ENCODE assay signal across 13 cellular contexts in genomic region chr12:128570191-128571065, GRCh38.
DNase-seq lines count a peak whose midpoint lies in the region; ATAC-seq and TF ChIP-seq lines count a peak whose summit lies in the region.
"Had no signal": no experiment of that assay in that cellular context is flagged by ENCODE, and none has a peak within 500 bp of the region (broad histone marks: within the 10 kb centered on the region; RNA-seq: fewer than 3 reads in every experiment).

No MANE protein-coding gene starts in this region.

- H3K27ac Mint-ChIP-seq in progenitor cell of endocrine pancreas, result no peak overlapping the region
- H3K27ac Mint-ChIP-seq: activated naive CD8-positive, alpha-beta T cell treated with anti-CD3 and anti-CD28 coated beads, Interleukin-2, amount 10 ng/mL, durations not matched to agents 7 days and 5 days had no signal

- no peak overlapping the region for H2BK120ac ChIP-seq in neuronal stem cell (ENCODE audit: low read depth, low read length)

- H2BK15ac ChIP-seq in neuronal stem cell (ENCODE audit: low read length), result no peak overlapping the region

- H3K4ac ChIP-seq in neuronal stem cell (ENCODE audit: low read length), result no peak overlapping the region

- no peaks in the 10 kb centered on the region for H3K4me1 ChIP-seq in colonic mucosa
- peaks cover 0 to 5% of the 10 kb centered on the region in 2 donors for H3K4me1 ChIP-seq in neuronal stem cell (ENCODE audit: control insufficient read depth in 2 of 2, insufficient read depth in 1 of 2, low read depth in 1 of 2, low read length in 2 of 2)
- H3K4me1 ChIP-seq: SJCRH30 had no signal

- H4K91ac ChIP-seq in neuronal stem cell (ENCODE audit: low read depth, low read length, poor library complexity), result no peak overlapping the region

- H3K9me3 ChIP-seq in colonic mucosa, result no peaks in the 10 kb centered on the region
- H3K9me3 ChIP-seq in neuronal stem cell (replicated peaks in 1 of 2; ENCODE audit: control insufficient read depth in 2 of 2, insufficient read depth in 1 of 2, low read depth in 1 of 2, low read length in 2 of 2), result peaks cover 7 to 8% of the 10 kb centered on the region in 2 donors
- H3K9me3 ChIP-seq: SJCRH30 had no signal

- H3K27ac ChIP-seq in colonic mucosa (no peak overlapping the region), neuronal stem cell (replicated peaks; ENCODE audit: low read length) (no peak overlapping the region)
- H3K27ac ChIP-seq: SJCRH30 had no signal

- H3K9ac ChIP-seq in colonic mucosa (ENCODE audit: low read depth in 2 of 2, low read length in 2 of 2) (no peak overlapping the region), neuronal stem cell (ENCODE audit: low read depth, low read length, poor library complexity) (no peak overlapping the region)

- no CpG with 5 or more reads among the region's 11 CpGs for WGBS in neuronal stem cell (ENCODE audit: extremely low coverage in 2 of 2, insufficient read length in 2 of 2, insufficient replicate concordance in 1 of 2), 2 donors

- no peak overlapping the region for H3K18ac ChIP-seq in neuronal stem cell (ENCODE audit: low read length)

- no peak overlapping the region for H3K4me2 ChIP-seq in neuronal stem cell (ENCODE audit: insufficient read depth, low read length, poor library complexity, severe bottlenecking)
- H3K4me2 ChIP-seq: smooth muscle cell had no signal

- no peaks in the 10 kb centered on the region for H3K36me3 Mint-ChIP-seq in progenitor cell of endocrine pancreas (ENCODE audit: insufficient read depth)
- H3K36me3 Mint-ChIP-seq: activated naive CD8-positive, alpha-beta T cell treated with anti-CD3 and anti-CD28 coated beads, Interleukin-2, amount 10 ng/mL, durations not matched to agents 7 days and 5 days had no signal

- H2BK12ac ChIP-seq in neuronal stem cell (ENCODE audit: low read length), result no peak overlapping the region

- ATAC-seq in GM18511 (IDR thresholded peaks at IDR 0.05; ENCODE audit: unreplicated experiment) (peak; percentile 60), GM19463 (IDR thresholded peaks at IDR 0.05; ENCODE audit: unreplicated experiment) (peak; percentile 50), HG03175 (IDR thresholded peaks at IDR 0.05; ENCODE audit: unreplicated experiment) (peak; percentile 64), GM21360 (IDR thresholded peaks at IDR 0.05; ENCODE audit: unreplicated experiment) (no peak)

- intact Hi-C loops in colonic mucosa (cut with DNase I), result no loop called here

- H3K4me3 ChIP-seq in colonic mucosa, result no peak overlapping the region
- no peak overlapping the region for H3K4me3 ChIP-seq in neuronal stem cell (ENCODE audit: low read length in 2 of 2)
- H3K4me3 ChIP-seq: SJCRH30, smooth muscle cell had no signal

- no peaks in the 10 kb centered on the region for H3K9me3 Mint-ChIP-seq in progenitor cell of endocrine pancreas (ENCODE audit: low read depth)

- no peak overlapping the region for H3K23ac ChIP-seq in neuronal stem cell (ENCODE audit: low read depth, low read length, poor library complexity)

- no peak overlapping the region for H2AFZ ChIP-seq in neuronal stem cell (ENCODE audit: low read length)

- H3K79me1 ChIP-seq in neuronal stem cell (ENCODE audit: low read depth, low read length), result no peaks in the 10 kb centered on the region

- no peak overlapping the region for H3K14ac ChIP-seq in neuronal stem cell (ENCODE audit: low read length)

- TF ChIP-seq CTCF in colonic mucosa (IDR thresholded peaks at IDR 0.05) (no peak), progenitor cell of endocrine pancreas (IDR thresholded peaks at IDR 0.05; ENCODE audit: unreplicated experiment) (no peak)

- no peaks in the 10 kb centered on the region for H3K4me1 Mint-ChIP-seq in progenitor cell of endocrine pancreas (ENCODE audit: low read depth)
- H3K4me1 Mint-ChIP-seq: activated naive CD8-positive, alpha-beta T cell treated with anti-CD3 and anti-CD28 coated beads, Interleukin-2, amount 10 ng/mL, durations not matched to agents 7 days and 5 days had no signal

- H3K27me3 ChIP-seq in colonic mucosa (no peaks in the 10 kb centered on the region), neuronal stem cell (ENCODE audit: control insufficient read depth in 3 of 3, insufficient read depth in 3 of 3, low read depth in 1 of 3, low read length in 3 of 3) (no peaks in the 10 kb centered on the region)
- H3K27me3 ChIP-seq: SJCRH30 had no signal

- H3K4me3 Mint-ChIP-seq in progenitor cell of endocrine pancreas (ENCODE audit: low read depth), result no peak overlapping the region
- H3K4me3 Mint-ChIP-seq: activated naive CD8-positive, alpha-beta T cell treated with anti-CD3 and anti-CD28 coated beads, Interleukin-2, amount 10 ng/mL, durations not matched to agents 7 days and 5 days; nephron had no signal

- no peaks in the 10 kb centered on the region for H3K27me3 Mint-ChIP-seq in progenitor cell of endocrine pancreas
- H3K27me3 Mint-ChIP-seq: activated naive CD8-positive, alpha-beta T cell treated with anti-CD3 and anti-CD28 coated beads, Interleukin-2, amount 10 ng/mL, durations not matched to agents 7 days and 5 days had no signal

- no peak overlapping the region for H2BK5ac ChIP-seq in neuronal stem cell (ENCODE audit: low read length)

- no peaks in the 10 kb centered on the region for H3K36me3 ChIP-seq in colonic mucosa
- H3K36me3 ChIP-seq in neuronal stem cell (replicated peaks in 1 of 2; ENCODE audit: control insufficient read depth in 2 of 2, insufficient read depth in 2 of 2, low read length in 2 of 2), result no peaks in the 10 kb centered on the region
- H3K36me3 ChIP-seq: SJCRH30 had no signal

- no peak overlapping the region for H4K8ac ChIP-seq in neuronal stem cell (ENCODE audit: low read depth, low read length)

- DNase-seq in colonic mucosa (peak; percentile 22), progenitor cell of endocrine pancreas (ENCODE audit: low spot score, unreplicated experiment) (no peak), neuronal stem cell (ENCODE audit: low spot score) (no peak)
- DNase-seq: activated naive CD8-positive, alpha-beta T cell treated with anti-CD3 and anti-CD28 coated beads, Interleukin-2, amount 10 ng/mL, durations not matched to agents 7 days and 5 days; foreskin fibroblast; GOT3; SJCRH30 had no signal

- no peak overlapping the region for H2AK5ac ChIP-seq in neuronal stem cell (ENCODE audit: low read depth, low read length)
